In genomic region chr13:70604448-70604847, GRCh38 we compare ENCODE assay signal across 18 cellular contexts.
"Had no signal": no experiment of that assay in that cellular context is flagged by ENCODE, and none has a peak within 500 bp of the region (broad histone marks: within the 10 kb centered on the region; RNA-seq: fewer than 3 reads in every experiment).

No MANE protein-coding gene starts in this region.

- H3K4me1 Mint-ChIP-seq: natural killer cell; stimulated activated naive B cell treated with anti-CD40 and anti-IgM and Interleukin-4, amounts not matched to agents 10 μg/mL and 1 μg/mL and 100 μg/mL, for 72 hours had no signal

- H3K4me3 Mint-ChIP-seq: activated CD8-positive, alpha-beta T cell treated with anti-CD3 and anti-CD28 coated beads for 36 hours; activated T-cell treated with anti-CD3 and anti-CD28 coated beads, Interleukin-2, amount 50 U/mL, for 4 hours; natural killer cell; stimulated activated naive B cell treated with anti-CD40 and anti-IgM and Interleukin-4, amounts not matched to agents 10 μg/mL and 1 μg/mL and 100 μg/mL, for 72 hours; WTC11 had no signal

- H3K9me3 Mint-ChIP-seq: WTC11 had no signal

- H3K27ac Mint-ChIP-seq: activated CD8-positive, alpha-beta T cell treated with anti-CD3 and anti-CD28 coated beads for 36 hours; natural killer cell; stimulated activated naive B cell treated with anti-CD40 and anti-IgM and Interleukin-4, amounts not matched to agents 10 μg/mL and 1 μg/mL and 100 μg/mL, for 72 hours; WTC11 had no signal

- DNase-seq: activated CD4-positive, alpha-beta T cell treated with anti-CD3 and anti-CD28 coated beads for 4 hours; activated CD8-positive, alpha-beta T cell treated with anti-CD3 and anti-CD28 coated beads for 36 hours; activated effector memory CD4-positive, alpha-beta T cell treated with Interleukin-2 at 50 U/mL for 16 hours; activated naive CD4-positive, alpha-beta T cell treated with anti-CD3 and anti-CD28 coated beads, Interleukin-2, amount 50 U/mL, for 16 hours; activated T-cell treated with anti-CD3 and anti-CD28 coated beads, Interleukin-2, amount 50 U/mL, for 4 hours; caudate nucleus; hypothalamus; mesenchymal stem cell; natural killer cell; nucleus accumbens; stimulated activated CD4-positive, alpha-beta T cell treated with anti-CD3 and anti-CD28 coated beads, Interleukin-2, amount 100 ng/mL, for 48 hours; stimulated activated naive B cell treated with anti-CD40 and anti-IgM and Interleukin-4, amounts not matched to agents 10 μg/mL and 1 μg/mL and 100 μg/mL, for 72 hours; thyroid gland had no signal

- ATAC-seq: activated CD8-positive, alpha-beta T cell treated with anti-CD3 and anti-CD28 coated beads for 36 hours; activated T-cell treated with anti-CD3 and anti-CD28 coated beads, Interleukin-2, amount 50 U/mL, for 4 hours; natural killer cell; stimulated activated naive B cell treated with anti-CD40 and anti-IgM and Interleukin-4, amounts not matched to agents 10 μg/mL and 1 μg/mL and 100 μg/mL, for 72 hours; WTC11 had no signal

- FAIRE-seq: astrocyte, colon, endometrium, TTC549 had no signal

- H3K27me3 Mint-ChIP-seq: activated CD8-positive, alpha-beta T cell treated with anti-CD3 and anti-CD28 coated beads for 36 hours; stimulated activated naive B cell treated with anti-CD40 and anti-IgM and Interleukin-4, amounts not matched to agents 10 μg/mL and 1 μg/mL and 100 μg/mL, for 72 hours had no signal

- H3K36me3 Mint-ChIP-seq: stimulated activated naive B cell treated with anti-CD40 and anti-IgM and Interleukin-4, amounts not matched to agents 10 μg/mL and 1 μg/mL and 100 μg/mL, for 72 hours; WTC11 had no signal
